2 cellular contexts compared by ENCODE assay signal in genomic region chr5:53422539-53422938, GRCh38.
TF ChIP-seq lines count a peak whose summit lies in the region.

No MANE protein-coding gene starts in this region.

TF ChIP-seq in IMR-90, 13 proteins besides CTCF, POLR2A, EP300 and RAD21:
- TF ChIP-seq ELK1 (IDR thresholded peaks at IDR 0.05; ENCODE audit: borderline replicate concordance, low read depth, low read length) (no peak), RCOR1 (IDR thresholded peaks at IDR 0.05; ENCODE audit: insufficient replicate concordance, low read length) (no peak), BHLHE40 (IDR thresholded peaks at IDR 0.05; ENCODE audit: low read depth, low read length) (no peak), MXI1 (IDR thresholded peaks at IDR 0.05; ENCODE audit: borderline replicate concordance, low read depth, low read length) (no peak), CHD1 (IDR thresholded peaks at IDR 0.05; ENCODE audit: low read depth, low read length) (no peak), NFE2L2 (IDR thresholded peaks at IDR 0.05; ENCODE audit: low read depth, low read length) (no peak), MAZ (IDR thresholded peaks at IDR 0.05; ENCODE audit: borderline replicate concordance, low read depth, low read length) (no peak), CEBPB (IDR thresholded peaks at IDR 0.05; ENCODE audit: low read depth, low read length) (no peak), USF2 (IDR thresholded peaks at IDR 0.05; ENCODE audit: low read depth, low read length) (no peak), FOS (IDR thresholded peaks at IDR 0.05; ENCODE audit: low read depth, low read length) (no peak), MAFK (IDR thresholded peaks at IDR 0.05; ENCODE audit: low read depth, low read length) (no peak), SMC3 (IDR thresholded peaks at IDR 0.05; ENCODE audit: low read depth, low read length) (no peak), RFX5 (IDR thresholded peaks at IDR 0.05; ENCODE audit: low read depth, low read length) (no peak)

TF ChIP-seq in H1, 55 proteins besides CTCF, POLR2A, EP300 and RAD21:
- TF ChIP-seq EZH2 (IDR thresholded peaks at IDR 0.05; ENCODE audit: low read depth, low read length, severe bottlenecking) (no peak), SIRT6 (IDR thresholded peaks at IDR 0.05; ENCODE audit: low read length) (no peak), CHD1 (IDR thresholded peaks at IDR 0.05; ENCODE audit: low read depth, low read length) (no peak), RBBP5 (IDR thresholded peaks at IDR 0.05; ENCODE audit: borderline replicate concordance, low read depth, low read length) (no peak), SIN3A (conservative IDR thresholded peaks at IDR 0.05 in 1 of 2, IDR thresholded peaks at IDR 0.05 in 1 of 2; ENCODE audit: low read depth in 1 of 2, low read length in 2 of 2) (no peak), MAX (IDR thresholded peaks at IDR 0.05) (no peak), GTF2F1 (IDR thresholded peaks at IDR 0.05; ENCODE audit: borderline replicate concordance, low read depth, low read length) (no peak), TAF1 (IDR thresholded peaks at IDR 0.05; ENCODE audit: low read depth, low read length) (no peak), RFX5 (IDR thresholded peaks at IDR 0.05; ENCODE audit: borderline replicate concordance, low read depth, low read length) (no peak), TAF7 (optimal IDR thresholded peaks at IDR 0.05; ENCODE audit: borderline replicate concordance, low read depth, low read length) (no peak), ATF3 (IDR thresholded peaks at IDR 0.05; ENCODE audit: insufficient read depth, low read depth, low read length) (no peak), JUND (IDR thresholded peaks at IDR 0.05; ENCODE audit: low read length) (no peak), HDAC6 (IDR thresholded peaks at IDR 0.05; ENCODE audit: low read depth, low read length) (no peak), TEAD4 (IDR thresholded peaks at IDR 0.05; ENCODE audit: low read depth, low read length) (no peak), YY1 (IDR thresholded peaks at IDR 0.05; ENCODE audit: low read depth, low read length) (no peak), CBX5 (IDR thresholded peaks at IDR 0.05; ENCODE audit: low read depth, low read length) (no peak), KDM4A (IDR thresholded peaks at IDR 0.05; ENCODE audit: low read depth, low read length, severe bottlenecking) (no peak), EGR1 (IDR thresholded peaks at IDR 0.05; ENCODE audit: borderline replicate concordance, low read depth, low read length) (no peak), POLR2AphosphoS5 (IDR thresholded peaks at IDR 0.05; ENCODE audit: low read depth, low read length) (no peak)
